11 cellular contexts compared by ENCODE assay signal in the genomic region with DNA sequence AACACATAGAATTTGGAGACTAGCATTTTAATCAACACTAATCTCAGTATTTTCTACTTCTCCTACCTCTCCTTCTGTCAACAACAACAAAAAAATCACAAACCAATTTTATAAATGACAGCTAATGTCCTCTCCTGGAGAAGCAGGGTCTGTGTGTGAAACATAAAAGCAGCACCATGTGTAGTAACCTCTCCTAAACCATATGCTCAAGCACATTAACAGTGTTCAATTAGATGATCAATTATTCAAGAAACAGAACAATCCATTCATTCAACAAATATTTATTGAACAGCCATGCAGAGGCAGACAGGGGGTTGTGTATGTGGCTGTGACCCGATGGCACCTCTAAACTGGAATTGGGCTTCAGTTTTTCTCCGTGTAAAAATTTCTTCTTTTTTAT. TPM values are rescaled to one million over a fixed set of nuclear protein-coding genes. Genes with fewer than 3 reads are reported as not detected.
DNase-seq lines count a peak whose midpoint lies in the region; ATAC-seq and TF ChIP-seq lines count a peak whose summit lies in the region.
"Had no signal": no experiment of that assay in that cellular context is flagged by ENCODE, and none has a peak within 500 bp of the region (broad histone marks: within the 10 kb centered on the region; RNA-seq: fewer than 3 reads in every experiment).

No MANE protein-coding gene starts in this region.

- peaks cover 55% of the 10 kb centered on the region for H3K27me3 ChIP-seq in foreskin keratinocyte

- peaks cover 4% of the 10 kb centered on the region for H3K27me3 Mint-ChIP-seq in chondrocyte (ENCODE audit: low read depth)
- H3K27me3 Mint-ChIP-seq in nephron (ENCODE audit: low read depth) = peaks cover 88% of the 10 kb centered on the region

- H3K4me3 ChIP-seq in HEK293 (ENCODE audit: low read depth, low read length) = peak overlapping the region; percentile 89
- H3K4me3 ChIP-seq: K562 had no signal

- H3K36me3 ChIP-seq in HEK293 (ENCODE audit: control insufficient read depth in 2 of 2, insufficient read depth in 1 of 2, low read length in 2 of 2) = no peaks in the 10 kb centered on the region

- POLR2A ChIA-PET in HEK293 (lab: Yijun Ruan, JAX) = interaction anchor here (0.9 to 2.5 kb wide), 4 partner anchors 8 to 26 kb away, joined by 3 to 11 read pairs (median 6); no protein-coding TSS in a partner anchor

- no peaks in the 10 kb centered on the region for H3K9me3 ChIP-seq in HEK293 (ENCODE audit: control insufficient read depth, insufficient read depth, low read depth, low read length)

- no peak for ATAC-seq in foreskin keratinocyte
- ATAC-seq in GM21786 (IDR thresholded peaks at IDR 0.05; ENCODE audit: unreplicated experiment) = no peak
- ATAC-seq: T-helper 17 cell had no signal

- CTCF ChIA-PET in HEK293 (lab: Yijun Ruan, JAX) = interaction anchor here (0.6 to 5.4 kb wide), 7 partner anchors 12 to 67 kb away, joined by 3 to 39 read pairs (median 4); no protein-coding TSS in a partner anchor

- H3K4me1 ChIP-seq in HEK293 (ENCODE audit: control insufficient read depth, insufficient read depth, low read length) = peaks cover 26% of the 10 kb centered on the region
- H3K4me1 ChIP-seq in foreskin keratinocyte = no peaks in the 10 kb centered on the region

- H3K4me3 Mint-ChIP-seq in chondrocyte (ENCODE audit: unreplicated experiment) = peak overlapping the region; percentile 82
- H3K4me3 Mint-ChIP-seq in nephron = peak overlapping the region; percentile 78 to 83 (median 81)
- H3K4me3 Mint-ChIP-seq: T-helper 17 cell had no signal

- H3K36me3 Mint-ChIP-seq in chondrocyte (ENCODE audit: low read depth) (no peaks in the 10 kb centered on the region), nephron (ENCODE audit: low read depth) (no peaks in the 10 kb centered on the region)

- no peak overlapping the region for H3K27ac Mint-ChIP-seq in chondrocyte (ENCODE audit: unreplicated experiment)
- no peak overlapping the region for H3K27ac Mint-ChIP-seq in nephron
- H3K27ac Mint-ChIP-seq: T-helper 17 cell had no signal

- DNase-seq in AG20443 (ENCODE audit: low spot score) (peak; percentile 13), chondrocyte (ENCODE audit: low spot score) (no peak), NK-92 (lab: John Stamatoyannopoulos, UW; ENCODE audit: unreplicated experiment) (no peak), foreskin keratinocyte (no peak)
- DNase-seq in activated CD4-positive, alpha-beta T cell treated with anti-CD3 and anti-CD28 coated beads, Interleukin-2, amount 50 U/mL, for 1 hour = no peak
- DNase-seq: T-helper 17 cell had no signal

- H3K27ac ChIP-seq in HEK293 (ENCODE audit: extremely low read depth, low read depth, low read length) (peak overlapping the region; percentile 83; the same call in 1 of the 2 replicates), foreskin keratinocyte (no peak overlapping the region)

- H3K9me3 Mint-ChIP-seq in chondrocyte (ENCODE audit: low read depth) = no peaks in the 10 kb centered on the region
- no peaks in the 10 kb centered on the region for H3K9me3 Mint-ChIP-seq in nephron

- peaks cover 27% of the 10 kb centered on the region for H3K4me1 Mint-ChIP-seq in chondrocyte (ENCODE audit: low read depth)
- H3K4me1 Mint-ChIP-seq in nephron = peaks cover 6% of the 10 kb centered on the region

- no peak for TF ChIP-seq CTCF in HEK293 (tag by site-specific recombination; IDR thresholded peaks at IDR 0.05)
- TF ChIP-seq CTCF in chondrocyte (IDR thresholded peaks at IDR 0.05) = no peak
- no peak for TF ChIP-seq CTCF in nephron (IDR thresholded peaks at IDR 0.05; ENCODE audit: unreplicated experiment in 3 of 3)
- TF ChIP-seq CTCF in foreskin keratinocyte (conservative IDR thresholded peaks at IDR 0.05) = no peak

TF ChIP-seq in HEK293, 187 proteins besides CTCF, POLR2A, EP300 and RAD21 (continues in another document):
- TF ChIP-seq ZNF747 (tag by site-specific recombination; IDR thresholded peaks at IDR 0.05) (no peak), ZNF549 (tag by site-specific recombination; IDR thresholded peaks at IDR 0.05) (no peak), ZNF670 (tag by site-specific recombination; IDR thresholded peaks at IDR 0.05; ENCODE audit: low read depth) (no peak), TCF7L2 (IDR thresholded peaks at IDR 0.05; ENCODE audit: borderline replicate concordance, low read depth, low read length) (no peak), ZNF155 (tag by site-specific recombination; IDR thresholded peaks at IDR 0.05) (no peak), ZBTB17 (tag by site-specific recombination; IDR thresholded peaks at IDR 0.05) (no peak), ZNF366 (tag by site-specific recombination; conservative IDR thresholded peaks at IDR 0.05) (peak; percentile 26; the same call in 1 of the 2 replicates), ZNF560 (tag by site-specific recombination; IDR thresholded peaks at IDR 0.05; ENCODE audit: borderline replicate concordance) (no peak), ZEB2 (tag by site-specific recombination; IDR thresholded peaks at IDR 0.05) (peak; percentile 23; the same call in 1 of the 2 replicates), ZNF664 (tag by site-specific recombination; IDR thresholded peaks at IDR 0.05) (peak; percentile 66), ZNF501 (tag by site-specific recombination; IDR thresholded peaks at IDR 0.05) (0 out of 2 replicates have a peak, but pooled peaks have one; percentile 28), ZFP37 (tag by site-specific recombination; IDR thresholded peaks at IDR 0.05) (0 out of 2 replicates have a peak, but pooled peaks have one; percentile 14), GLIS1 (tag by site-specific recombination; IDR thresholded peaks at IDR 0.05) (no peak), OSR2 (tag by site-specific recombination; IDR thresholded peaks at IDR 0.05) (no peak), GLI2 (tag by site-specific recombination; IDR thresholded peaks at IDR 0.05; ENCODE audit: borderline replicate concordance, low read depth) (no peak)
- TF ChIP-seq, protein P1, sequence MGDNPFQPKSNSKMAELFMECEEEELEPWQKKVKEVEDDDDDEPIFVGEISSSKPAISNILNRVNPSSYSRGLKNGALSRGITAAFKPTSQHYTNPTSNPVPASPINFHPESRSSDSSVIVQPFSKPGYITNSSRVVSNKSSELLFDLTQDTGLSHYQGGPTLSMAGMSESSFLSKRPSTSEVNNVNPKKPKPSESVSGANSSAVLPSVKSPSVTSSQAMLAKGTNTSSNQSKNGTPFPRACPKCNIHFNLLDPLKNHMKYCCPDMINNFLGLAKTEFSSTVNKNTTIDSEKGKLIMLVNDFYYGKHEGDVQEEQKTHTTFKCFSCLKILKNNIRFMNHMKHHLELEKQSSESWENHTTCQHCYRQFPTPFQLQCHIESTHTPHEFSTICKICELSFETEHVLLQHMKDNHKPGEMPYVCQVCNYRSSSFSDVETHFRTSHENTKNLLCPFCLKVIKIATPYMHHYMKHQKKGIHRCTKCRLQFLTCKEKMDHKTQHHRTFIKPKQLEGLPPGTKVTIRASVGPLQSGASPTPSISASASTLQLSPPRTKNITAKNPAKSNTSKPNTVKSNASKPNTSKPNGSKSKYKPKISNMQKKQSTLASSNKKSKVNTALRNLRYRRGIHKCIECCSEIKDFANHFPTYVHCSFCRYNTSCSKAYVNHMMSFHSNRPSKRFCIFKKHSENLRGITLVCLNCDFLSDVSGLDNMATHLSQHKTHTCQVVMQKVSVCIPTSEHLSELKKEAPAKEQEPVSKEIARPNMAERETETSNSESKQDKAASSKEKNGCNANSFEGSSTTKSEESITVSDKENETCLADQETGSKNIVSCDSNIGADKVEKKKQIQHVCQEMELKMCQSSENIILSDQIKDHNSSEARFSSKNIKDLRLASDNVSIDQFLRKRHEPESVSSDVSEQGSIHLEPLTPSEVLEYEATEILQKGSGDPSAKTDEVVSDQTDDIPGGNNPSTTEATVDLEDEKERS (tag by site-specific recombination; IDR thresholded peaks at IDR 0.05) = no peak
- TF ChIP-seq, protein P2, sequence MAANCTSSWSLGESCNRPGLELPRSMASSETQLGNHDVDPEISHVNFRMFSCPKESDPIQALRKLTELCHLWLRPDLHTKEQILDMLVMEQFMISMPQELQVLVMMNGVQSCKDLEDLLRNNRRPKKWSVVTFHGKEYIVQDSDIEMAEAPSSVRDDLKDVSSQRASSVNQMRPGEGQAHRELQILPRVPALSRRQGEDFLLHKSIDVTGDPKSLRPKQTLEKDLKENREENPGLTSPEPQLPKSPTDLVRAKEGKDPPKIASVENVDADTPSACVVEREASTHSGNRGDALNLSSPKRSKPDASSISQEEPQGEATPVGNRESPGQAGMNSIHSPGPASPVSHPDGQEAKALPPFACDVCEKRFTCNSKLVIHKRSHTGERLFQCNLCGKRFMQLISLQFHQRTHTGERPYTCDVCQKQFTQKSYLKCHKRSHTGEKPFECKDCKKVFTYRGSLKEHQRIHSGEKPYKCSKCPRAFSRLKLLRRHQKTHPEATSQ (tag by site-specific recombination; IDR thresholded peaks at IDR 0.05) = no peak
- TF ChIP-seq, protein P3, sequence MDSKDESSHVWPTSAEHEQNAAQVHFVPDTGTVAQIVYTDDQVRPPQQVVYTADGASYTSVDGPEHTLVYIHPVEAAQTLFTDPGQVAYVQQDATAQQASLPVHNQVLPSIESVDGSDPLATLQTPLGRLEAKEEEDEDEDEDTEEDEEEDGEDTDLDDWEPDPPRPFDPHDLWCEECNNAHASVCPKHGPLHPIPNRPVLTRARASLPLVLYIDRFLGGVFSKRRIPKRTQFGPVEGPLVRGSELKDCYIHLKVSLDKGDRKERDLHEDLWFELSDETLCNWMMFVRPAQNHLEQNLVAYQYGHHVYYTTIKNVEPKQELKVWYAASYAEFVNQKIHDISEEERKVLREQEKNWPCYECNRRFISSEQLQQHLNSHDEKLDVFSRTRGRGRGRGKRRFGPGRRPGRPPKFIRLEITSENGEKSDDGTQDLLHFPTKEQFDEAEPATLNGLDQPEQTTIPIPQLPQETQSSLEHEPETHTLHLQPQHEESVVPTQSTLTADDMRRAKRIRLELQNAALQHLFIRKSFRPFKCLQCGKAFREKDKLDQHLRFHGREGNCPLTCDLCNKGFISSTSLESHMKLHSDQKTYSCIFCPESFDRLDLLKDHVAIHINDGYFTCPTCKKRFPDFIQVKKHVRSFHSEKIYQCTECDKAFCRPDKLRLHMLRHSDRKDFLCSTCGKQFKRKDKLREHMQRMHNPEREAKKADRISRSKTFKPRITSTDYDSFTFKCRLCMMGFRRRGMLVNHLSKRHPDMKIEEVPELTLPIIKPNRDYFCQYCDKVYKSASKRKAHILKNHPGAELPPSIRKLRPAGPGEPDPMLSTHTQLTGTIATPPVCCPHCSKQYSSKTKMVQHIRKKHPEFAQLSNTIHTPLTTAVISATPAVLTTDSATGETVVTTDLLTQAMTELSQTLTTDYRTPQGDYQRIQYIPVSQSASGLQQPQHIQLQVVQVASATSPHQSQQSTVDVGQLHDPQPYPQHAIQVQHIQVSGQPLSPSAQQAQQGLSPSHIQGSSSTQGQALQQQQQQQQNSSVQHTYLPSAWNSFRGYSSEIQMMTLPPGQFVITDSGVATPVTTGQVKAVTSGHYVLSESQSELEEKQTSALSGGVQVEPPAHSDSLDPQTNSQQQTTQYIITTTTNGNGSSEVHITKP (tag by site-specific recombination; IDR thresholded peaks at IDR 0.05) = no peak

RNA-seq across cellular contexts. Expression of a gene that starts 0.5 kb away (rescaled TPM):
- 3.5 to 4.1 TPM (median 3.8 TPM) in 3 replicates for total RNA-seq in chondrocyte
- total RNA-seq in foreskin keratinocyte = not detected in 2 replicates
- not detected in 2 replicates for polyA plus RNA-seq in foreskin keratinocyte
- total RNA-seq: liver, T-helper 17 cell had no signal
